ENCODE assay signal across 23 cellular contexts in the genomic region with DNA sequence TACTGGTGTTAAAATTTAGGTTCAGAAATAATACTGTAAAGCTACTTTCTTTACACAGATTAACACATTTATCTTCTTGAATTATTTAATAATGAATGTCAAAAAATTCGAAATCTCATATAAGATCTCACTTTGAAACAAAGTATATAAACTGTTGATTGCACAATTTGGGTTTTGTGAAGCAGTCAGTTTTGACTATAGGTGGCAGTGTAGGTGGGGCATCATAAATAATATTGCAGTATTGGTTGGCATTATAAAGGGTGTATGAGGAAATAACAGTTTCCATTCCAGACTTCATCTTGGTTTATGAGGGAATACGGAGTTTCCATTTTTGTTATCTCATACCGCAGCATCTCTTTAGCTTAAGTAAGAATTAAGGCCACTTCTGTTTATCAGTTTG. TPM values are rescaled to one million over a fixed set of nuclear protein-coding genes. Genes with fewer than 3 reads are reported as not detected.
DNase-seq lines count a peak whose midpoint lies in the region; ATAC-seq and TF ChIP-seq lines count a peak whose summit lies in the region.
"Had no signal": no experiment of that assay in that cellular context is flagged by ENCODE, and none has a peak within 500 bp of the region (broad histone marks: within the 10 kb centered on the region; RNA-seq: fewer than 3 reads in every experiment).

No MANE protein-coding gene starts in this region.

- H3K79me2 ChIP-seq in SK-N-SH (ENCODE audit: insufficient read depth): no peaks in the 10 kb centered on the region

- H3K4me3 ChIP-seq in SK-N-SH (ENCODE audit: low read depth in 2 of 2, low read length in 1 of 2) (no peak overlapping the region), lower lobe of right lung (no peak overlapping the region)
- H3K4me3 ChIP-seq: GM12878, heart left ventricle, right atrium auricular region, suprapubic skin, uterus had no signal

- no peaks in the 10 kb centered on the region for H3K27me3 Mint-ChIP-seq in T-helper 17 cell
- H3K27me3 Mint-ChIP-seq: activated CD4-positive, alpha-beta memory T cell treated with anti-CD3 and anti-CD28 coated beads for 36 hours; activated naive CD4-positive, alpha-beta T cell treated with anti-CD3 and anti-CD28 coated beads, Interleukin-2, amount 10 ng/mL, durations not matched to agents 7 days and 5 days; activated T-cell treated with anti-CD3 and anti-CD28 coated beads, Interleukin-2, amount 50 U/mL, for 24 hours; T-cell had no signal

- no peak overlapping the region for H3K4me3 Mint-ChIP-seq in T-helper 17 cell
- H3K4me3 Mint-ChIP-seq: activated CD4-positive, alpha-beta memory T cell treated with anti-CD3 and anti-CD28 coated beads for 36 hours; activated naive CD4-positive, alpha-beta T cell treated with anti-CD3 and anti-CD28 coated beads, Interleukin-2, amount 10 ng/mL, durations not matched to agents 7 days and 5 days; activated T-cell treated with anti-CD3 and anti-CD28 coated beads, Interleukin-2, amount 50 U/mL, for 24 hours; T-cell had no signal

- intact Hi-C loops in lower lobe of right lung (cut with DNase I): no loop called here

- H3K4me2 ChIP-seq in SK-N-SH: no peak overlapping the region

- peaks cover 3% of the 10 kb centered on the region for H3K36me3 Mint-ChIP-seq in T-helper 17 cell (ENCODE audit: low read depth)

- 93% methylated on average over 3 of the region's 3 CpGs for WGBS in SK-N-SH (ENCODE audit: low lambda C conversion rate)

- TF ChIP-seq RAD21 in SK-N-SH (IDR thresholded peaks at IDR 0.05; ENCODE audit: low read length): no peak

- H3K36me3 ChIP-seq in SK-N-SH (replicated peaks in 1 of 2; ENCODE audit: control insufficient read depth in 1 of 2, insufficient read depth in 2 of 2, low read length in 1 of 2): peaks cover 50 to 63% of the 10 kb centered on the region in 2 experiments
- H3K36me3 ChIP-seq in lower lobe of right lung: peaks cover 33% of the 10 kb centered on the region
- H3K36me3 ChIP-seq: uterus had no signal

- peak overlapping the region; percentile 57 for H3K27ac Mint-ChIP-seq in T-helper 17 cell
- H3K27ac Mint-ChIP-seq: activated CD4-positive, alpha-beta memory T cell treated with anti-CD3 and anti-CD28 coated beads for 36 hours; activated naive CD4-positive, alpha-beta T cell treated with anti-CD3 and anti-CD28 coated beads, Interleukin-2, amount 10 ng/mL, durations not matched to agents 7 days and 5 days; activated T-cell treated with anti-CD3 and anti-CD28 coated beads, Interleukin-2, amount 50 U/mL, for 24 hours had no signal

- H3K27me3 ChIP-seq in SK-N-SH (ENCODE audit: insufficient read depth) (no peaks in the 10 kb centered on the region), foreskin keratinocyte (no peaks in the 10 kb centered on the region), lower lobe of right lung (ENCODE audit: low read depth) (no peaks in the 10 kb centered on the region)
- H3K27me3 ChIP-seq: heart left ventricle, right atrium auricular region, suprapubic skin, uterus had no signal

- H3K27ac ChIP-seq in SK-N-SH (ENCODE audit: low read depth in 2 of 2, low read length in 1 of 2) (no peak overlapping the region), foreskin keratinocyte (no peak overlapping the region), lower lobe of right lung (no peak overlapping the region)
- H3K27ac ChIP-seq: heart left ventricle, right atrium auricular region, suprapubic skin, uterus, WERI-Rb-1 had no signal

- DNase-seq in SK-N-SH (no peak), T-helper 17 cell (no peak), foreskin keratinocyte (no peak), lower lobe of right lung (no peak), amygdala (lab: John Stamatoyannopoulos, UW) (no peak)
- DNase-seq: activated CD4-positive, alpha-beta memory T cell treated with anti-CD3 and anti-CD28 coated beads for 36 hours; activated naive CD4-positive, alpha-beta T cell treated with anti-CD3 and anti-CD28 coated beads, Interleukin-2, amount 10 ng/mL, durations not matched to agents 7 days and 5 days; activated T-cell treated with anti-CD3 and anti-CD28 coated beads, Interleukin-2, amount 50 U/mL, for 24 hours; C1 segment of cervical spinal cord; GDM1; heart left ventricle; NCI-H1048; NCI-H2029 treated with DMSO at 0.1 percent for 48 hours; occipital lobe; T-cell; uterus; WERI-Rb-1 had no signal

- no peaks in the 10 kb centered on the region for H3K9me3 ChIP-seq in SK-N-SH
- no peaks in the 10 kb centered on the region for H3K9me3 ChIP-seq in T-helper 17 cell (ENCODE audit: control insufficient read depth, low read length, poor library complexity, severe bottlenecking)
- H3K9me3 ChIP-seq in lower lobe of right lung: no peaks in the 10 kb centered on the region
- H3K9me3 ChIP-seq: heart left ventricle, right atrium auricular region, suprapubic skin, uterus had no signal

- H3F3A ChIP-seq in SK-N-SH (replicated peaks; ENCODE audit: insufficient read depth): peaks cover 27% of the 10 kb centered on the region

- no peak overlapping the region for H2AFZ ChIP-seq in SK-N-SH (ENCODE audit: low read depth)

- no peak overlapping the region for H3K9ac ChIP-seq in SK-N-SH

- no peaks in the 10 kb centered on the region for H3K9me2 ChIP-seq in SK-N-SH

- H3K4me1 ChIP-seq in SK-N-SH (ENCODE audit: control insufficient read depth in 1 of 2, insufficient read depth in 2 of 2, low read depth in 1 of 2, low read length in 1 of 2): peaks cover 0 to 21% of the 10 kb centered on the region in 2 experiments; a peak in 2 of 4 replicates
- peaks cover 14% of the 10 kb centered on the region for H3K4me1 ChIP-seq in foreskin keratinocyte
- H3K4me1 ChIP-seq in lower lobe of right lung: peaks cover 6% of the 10 kb centered on the region
- H3K4me1 ChIP-seq: uterus had no signal

- ATAC-seq in SK-N-SH treated with all-trans-retinoic acid at 6 μM for 48 hours (no peak), T-helper 17 cell (no peak), foreskin keratinocyte (no peak), lower lobe of right lung (no peak), GM18517 (IDR thresholded peaks at IDR 0.05; ENCODE audit: unreplicated experiment) (no peak)
- ATAC-seq: GM12878, heart left ventricle, T-cell had no signal

- TF ChIP-seq CTCF in SK-N-SH (IDR thresholded peaks at IDR 0.05) (0 out of 2 replicates have a peak, but pooled peaks have one; percentile 18), LNCAP (IDR thresholded peaks at IDR 0.05) (peak; percentile 46), foreskin keratinocyte (conservative IDR thresholded peaks at IDR 0.05) (peak; percentile 56), lower lobe of right lung (IDR thresholded peaks at IDR 0.05) (no peak)

- CTCF ChIA-PET in SK-N-SH (lab: Yijun Ruan, JAX): interaction anchor here (0.9 to 1.1 kb wide), 2 partner anchors 21 to 63 kb away, joined by 3 read pairs; no protein-coding TSS in a partner anchor

- POLR2A ChIA-PET in SK-N-SH (lab: Yijun Ruan, JAX): no interaction called here

- TF ChIP-seq EP300 in SK-N-SH (IDR thresholded peaks at IDR 0.05; ENCODE audit: borderline replicate concordance in 1 of 2, low read depth in 1 of 2, low read length in 1 of 2): no peak

- no peaks in the 10 kb centered on the region for H4K20me1 ChIP-seq in SK-N-SH (ENCODE audit: insufficient read depth)

- H3K4me1 Mint-ChIP-seq in T-helper 17 cell: peaks cover 17% of the 10 kb centered on the region
- H3K4me1 Mint-ChIP-seq: activated naive CD4-positive, alpha-beta T cell treated with anti-CD3 and anti-CD28 coated beads, Interleukin-2, amount 10 ng/mL, durations not matched to agents 7 days and 5 days had no signal

TF ChIP-seq in SK-N-SH, 30 proteins besides CTCF, POLR2A, EP300 and RAD21:
- TF ChIP-seq RXRA (IDR thresholded peaks at IDR 0.05; ENCODE audit: borderline replicate concordance, low read depth) (no peak), ELF1 (IDR thresholded peaks at IDR 0.05) (no peak), POLR2AphosphoS5 (IDR thresholded peaks at IDR 0.05; ENCODE audit: low read depth, low read length) (no peak), USF1 (IDR thresholded peaks at IDR 0.05; ENCODE audit: borderline replicate concordance, low read depth) (no peak), JUND (IDR thresholded peaks at IDR 0.05) (no peak), MAX (IDR thresholded peaks at IDR 0.05; ENCODE audit: low read depth) (no peak)

TF ChIP-seq in SK-N-SH treated with all-trans-retinoic acid at 6 μM for 48 hours, 23 proteins besides CTCF, POLR2A, EP300 and RAD21:
- no peak for TF ChIP-seq BACH2 (CRISPR knock-in tag; IDR thresholded peaks at IDR 0.05; ENCODE audit: borderline replicate concordance)
- no peak for TF ChIP-seq ZFP30 (CRISPR knock-in tag; IDR thresholded peaks at IDR 0.05)
- no peak for TF ChIP-seq ZNF70 (CRISPR knock-in tag; IDR thresholded peaks at IDR 0.05)
- TF ChIP-seq ZC3H10 (CRISPR knock-in tag; IDR thresholded peaks at IDR 0.05): no peak
- TF ChIP-seq ARNTL (CRISPR knock-in tag; IDR thresholded peaks at IDR 0.05; ENCODE audit: borderline replicate concordance, low read depth): no peak
- no peak for TF ChIP-seq ISL1 (CRISPR knock-in tag; IDR thresholded peaks at IDR 0.05)
- TF ChIP-seq TSHZ2 (CRISPR knock-in tag; IDR thresholded peaks at IDR 0.05): no peak
- no peak for TF ChIP-seq OSR1 (CRISPR knock-in tag; IDR thresholded peaks at IDR 0.05)

RNA-seq across cellular contexts. Expression of gene SUCO, which starts 49.9 kb away (rescaled TPM):
- polyA plus RNA-seq in SK-N-SH (2012; rRNA removed) (5.4 and 7.6 TPM in 2 replicates), foreskin keratinocyte (4.1 and 4.6 TPM in 2 replicates)
- polyA plus RNA-seq in SK-N-SH (2012; cell fraction: cytosol; rRNA removed): 8.6 and 9.9 TPM in 2 replicates
- polyA plus RNA-seq in SK-N-SH (2012; cell fraction: nucleus; rRNA removed): 4.4 and 10.0 TPM in 2 replicates
- total RNA-seq in T-helper 17 cell (10 to 100 TPM; 86.9 to 95.8 TPM), foreskin keratinocyte (19.3 and 20.2 TPM in 2 replicates), lower lobe of right lung (32.5 TPM)
